Comparison of ENCODE assay signal across 8 cellular contexts in the genomic region with DNA sequence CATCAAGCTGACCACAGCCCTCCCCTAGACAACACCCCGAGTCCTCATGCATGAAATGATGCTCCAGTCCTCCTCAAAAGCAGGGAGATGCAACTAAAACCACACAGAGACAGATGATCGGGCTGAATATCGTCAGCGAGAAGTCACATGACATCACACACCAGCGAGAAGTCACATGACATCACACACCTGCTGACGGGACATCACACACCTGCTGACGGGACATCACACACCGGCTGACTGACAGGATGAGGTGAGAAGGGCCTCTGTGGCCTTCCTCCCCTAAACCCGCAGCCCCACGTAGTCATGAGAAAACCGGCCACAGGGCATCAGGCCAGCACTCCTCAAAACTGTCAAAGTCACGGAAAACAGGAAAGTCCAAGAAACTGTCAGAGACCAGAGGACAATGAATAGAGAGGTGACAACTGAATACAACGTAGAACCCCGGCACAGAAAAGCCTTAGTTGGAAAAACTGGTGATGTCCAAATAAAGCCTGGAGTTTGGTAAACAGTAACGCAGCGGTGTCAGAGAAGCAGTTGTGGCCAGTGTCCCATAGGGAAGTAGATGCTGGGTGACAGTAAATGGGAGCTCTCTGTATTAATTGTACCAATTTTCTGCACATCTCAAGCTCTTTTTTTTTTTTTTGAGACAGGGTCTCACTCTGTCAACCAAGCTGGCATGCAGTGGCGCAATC. TPM values are rescaled to one million over a fixed set of nuclear protein-coding genes. Genes with fewer than 3 reads are reported as not detected.
DNase-seq lines count a peak whose midpoint lies in the region; ATAC-seq, FAIRE-seq and TF ChIP-seq lines count a peak whose summit lies in the region.

No MANE protein-coding gene starts in this region.

- H3K9me3 ChIP-seq in CD4-positive, CD25-positive, alpha-beta regulatory T cell (ENCODE audit: control insufficient read depth in 2 of 2, low read length in 2 of 2) = no peaks in the 10 kb centered on the region
- no peaks in the 10 kb centered on the region for H3K9me3 ChIP-seq in OCI-LY7 (ENCODE audit: low read length)
- no peaks in the 10 kb centered on the region for H3K9me3 ChIP-seq in SK-N-SH

- H3K4me2 ChIP-seq in OCI-LY7 (ENCODE audit: low read length) (peak overlapping the region; percentile 28; the same call in 1 of the 2 replicates), SK-N-SH (no peak overlapping the region)

- peak; percentile 60 to 70 for ATAC-seq in CD4-positive, CD25-positive, alpha-beta regulatory T cell (ENCODE audit: low read depth in 2 of 2)
- ATAC-seq in natural killer cell = peak; percentile 62 to 79 (median 76)

- peak overlapping the region; percentile 69 to 86 (median 74) for H3K4me3 Mint-ChIP-seq in CD4-positive, CD25-positive, alpha-beta regulatory T cell
- H3K4me3 Mint-ChIP-seq in activated naive CD4-positive, alpha-beta T cell treated with anti-CD3 and anti-CD28 coated beads for 36 hours = peak overlapping the region; percentile 3
- peak overlapping the region; percentile 88 for H3K4me3 Mint-ChIP-seq in natural killer cell

- H3F3A ChIP-seq in SK-N-SH (replicated peaks; ENCODE audit: insufficient read depth) = no peaks in the 10 kb centered on the region

- BruUV-seq in OCI-LY7 (replicated peaks; lab: Mats Ljungman, UMichigan) = no TSS peak

- peaks cover 6 to 86% (median 48%) of the 10 kb centered on the region in 4 donors for H3K4me1 Mint-ChIP-seq in CD4-positive, CD25-positive, alpha-beta regulatory T cell
- peaks cover 62% of the 10 kb centered on the region for H3K4me1 Mint-ChIP-seq in activated naive CD4-positive, alpha-beta T cell treated with anti-CD3 and anti-CD28 coated beads for 36 hours (ENCODE audit: low read depth)
- H3K4me1 Mint-ChIP-seq in natural killer cell = peaks cover 81 to 88% of the 10 kb centered on the region in 2 donors

- H3K79me2 ChIP-seq in OCI-LY7 (ENCODE audit: insufficient read depth, low read depth, low read length) (no peaks in the 10 kb centered on the region), SK-N-SH (ENCODE audit: insufficient read depth) (peaks cover 74% of the 10 kb centered on the region; the same call in 1 of the 2 replicates)

- POLR2A ChIA-PET in OCI-LY7 (lab: Charles Lee) (interaction anchor here (0.6 to 1.9 kb wide), 3 partner anchors 10 to 46 kb away, joined by 3 to 8 read pairs (median 3); no protein-coding TSS in a partner anchor), SK-N-SH (lab: Yijun Ruan, JAX) (no interaction called here)

- intact Hi-C loops in OCI-LY7 (cut with micrococcal nuclease; ENCODE audit: unreplicated experiment) (no loop called here), natural killer cell (cut with micrococcal nuclease) (loop anchor here (1.0 kb wide), 2 partner anchors 10 to 12 kb away; no protein-coding TSS in a partner anchor)
- intact Hi-C loops in activated naive CD4-positive, alpha-beta T cell treated with anti-CD3 and anti-CD28 coated beads for 36 hours (cut with micrococcal nuclease) = no loop called here

- H4K20me1 ChIP-seq in OCI-LY7 (ENCODE audit: insufficient read depth, low read length) = no peaks in the 10 kb centered on the region; the same call in 1 of the 2 replicates
- peaks cover 18% of the 10 kb centered on the region; the same call in 1 of the 2 replicates for H4K20me1 ChIP-seq in SK-N-SH (ENCODE audit: insufficient read depth)

- in situ Hi-C loops in KBM-7 (cut with MboI; ENCODE audit: low pct_unique_long_range_greater_than_20kb, low sequenced_read_pairs) = no loop called here

- peak overlapping the region; percentile 97 to 100 (median 99) for H3K27ac Mint-ChIP-seq in CD4-positive, CD25-positive, alpha-beta regulatory T cell
- H3K27ac Mint-ChIP-seq in activated naive CD4-positive, alpha-beta T cell treated with anti-CD3 and anti-CD28 coated beads for 36 hours = peak overlapping the region; percentile 83
- H3K27ac Mint-ChIP-seq in natural killer cell = peak overlapping the region; percentile 97 to 98

- no peak for FAIRE-seq in RCC 7860 (lab: Jason Lieb, UNC)

- no peak for TF ChIP-seq RAD21 in SK-N-SH (IDR thresholded peaks at IDR 0.05; ENCODE audit: low read length)

- peaks cover 62% of the 10 kb centered on the region for H3K4me1 ChIP-seq in CD4-positive, CD25-positive, alpha-beta regulatory T cell (ENCODE audit: control insufficient read depth, insufficient read depth, low read length, poor library complexity, severe bottlenecking)
- peaks cover 22% of the 10 kb centered on the region for H3K4me1 ChIP-seq in OCI-LY7 (ENCODE audit: insufficient read depth, low read length, poor library complexity, severe bottlenecking)
- H3K4me1 ChIP-seq in SK-N-SH (ENCODE audit: control insufficient read depth in 1 of 2, insufficient read depth in 2 of 2, low read depth in 1 of 2, low read length in 1 of 2) = peaks cover 0 to 4% of the 10 kb centered on the region in 2 experiments; a peak in 1 of 4 replicates

- TF ChIP-seq CTCF in OCI-LY7 (conservative IDR thresholded peaks at IDR 0.05; ENCODE audit: low read length) = no peak
- TF ChIP-seq CTCF in natural killer cell (IDR thresholded peaks at IDR 0.05) = no peak
- TF ChIP-seq CTCF in SK-N-SH (IDR thresholded peaks at IDR 0.05) = no peak

- H2AFZ ChIP-seq in OCI-LY7 (ENCODE audit: low read length) (peak overlapping the region; percentile 37; the same call in 1 of the 2 replicates), SK-N-SH (ENCODE audit: low read depth) (no peak overlapping the region)

- no peaks in the 10 kb centered on the region for H3K27me3 Mint-ChIP-seq in CD4-positive, CD25-positive, alpha-beta regulatory T cell
- H3K27me3 Mint-ChIP-seq in activated naive CD4-positive, alpha-beta T cell treated with anti-CD3 and anti-CD28 coated beads for 36 hours (ENCODE audit: low read depth) = no peaks in the 10 kb centered on the region
- H3K27me3 Mint-ChIP-seq in natural killer cell (ENCODE audit: low read depth in 2 of 2) = no peaks in the 10 kb centered on the region

- peak overlapping the region; percentile 26 for H3K4me3 ChIP-seq in CD4-positive, CD25-positive, alpha-beta regulatory T cell (ENCODE audit: low read depth, low read length)
- no peak overlapping the region for H3K4me3 ChIP-seq in OCI-LY7 (ENCODE audit: low read depth, low read length, poor library complexity, severe bottlenecking)
- H3K4me3 ChIP-seq in SK-N-SH (ENCODE audit: low read depth in 2 of 2, low read length in 1 of 2) = no peak overlapping the region

- CTCF ChIA-PET in OCI-LY7 (lab: Charles Lee; ENCODE audit: unreplicated experiment) (no interaction called here), SK-N-SH (lab: Yijun Ruan, JAX) (no interaction called here)
- CTCF ChIA-PET in activated naive CD4-positive, alpha-beta T cell treated with anti-CD3 and anti-CD28 coated beads for 36 hours (lab: Charles Lee) = interaction anchor here (0.6 kb wide), 2 partner anchors 10 to 279 kb away, joined by 3 to 4 read pairs; no protein-coding TSS in a partner anchor

- no peaks in the 10 kb centered on the region for H3K9me3 Mint-ChIP-seq in CD4-positive, CD25-positive, alpha-beta regulatory T cell
- H3K9me3 Mint-ChIP-seq in activated naive CD4-positive, alpha-beta T cell treated with anti-CD3 and anti-CD28 coated beads for 36 hours = no peaks in the 10 kb centered on the region
- H3K9me3 Mint-ChIP-seq in natural killer cell = no peaks in the 10 kb centered on the region

- H3K9me2 ChIP-seq in OCI-LY7 (ENCODE audit: insufficient read depth, low read length) (no peaks in the 10 kb centered on the region), SK-N-SH (no peaks in the 10 kb centered on the region)

- peak overlapping the region; percentile 61 for H3K27ac ChIP-seq in CD4-positive, CD25-positive, alpha-beta regulatory T cell (ENCODE audit: insufficient read depth, low read length, poor library complexity, severe bottlenecking)
- H3K27ac ChIP-seq in OCI-LY7 (ENCODE audit: low read depth, low read length, poor library complexity, severe bottlenecking) = no peak overlapping the region
- no peak overlapping the region for H3K27ac ChIP-seq in SK-N-SH (ENCODE audit: low read depth in 2 of 2, low read length in 1 of 2)

- WGBS in SK-N-SH (ENCODE audit: low lambda C conversion rate) = 97% methylated on average over 13 of the region's 17 CpGs

- peaks cover 22% of the 10 kb centered on the region for H3K36me3 Mint-ChIP-seq in CD4-positive, CD25-positive, alpha-beta regulatory T cell
- peaks cover 27% of the 10 kb centered on the region for H3K36me3 Mint-ChIP-seq in activated naive CD4-positive, alpha-beta T cell treated with anti-CD3 and anti-CD28 coated beads for 36 hours (ENCODE audit: low read depth)
- H3K36me3 Mint-ChIP-seq in natural killer cell = no peaks in the 10 kb centered on the region

- H3K27me3 ChIP-seq in CD4-positive, CD25-positive, alpha-beta regulatory T cell (ENCODE audit: control insufficient read depth, insufficient read depth, low read length) = no peaks in the 10 kb centered on the region
- H3K27me3 ChIP-seq in SK-N-SH (ENCODE audit: insufficient read depth) = no peaks in the 10 kb centered on the region

- no peak overlapping the region for H3K9ac ChIP-seq in SK-N-SH

- no peak for TF ChIP-seq EP300 in SK-N-SH (IDR thresholded peaks at IDR 0.05; ENCODE audit: borderline replicate concordance in 1 of 2, low read depth in 1 of 2, low read length in 1 of 2)

- DNase-seq in CD4-positive, CD25-positive, alpha-beta regulatory T cell = peak; percentile 56 to 74 (median 59)
- no peak for DNase-seq in OCI-LY7 (ENCODE audit: low spot score)
- peak; percentile 74 for DNase-seq in activated naive CD4-positive, alpha-beta T cell treated with anti-CD3 and anti-CD28 coated beads for 36 hours
- DNase-seq in natural killer cell = peak; percentile 73
- DNase-seq in SK-N-SH = no peak
- no peak for DNase-seq in KBM-7
- no peak for DNase-seq in RCC 7860 (ENCODE audit: low spot score)
- no peak for DNase-seq in cerebellum (ENCODE audit: low spot score)

- peaks cover 17% of the 10 kb centered on the region for H3K36me3 ChIP-seq in CD4-positive, CD25-positive, alpha-beta regulatory T cell (ENCODE audit: control insufficient read depth, insufficient read depth, low read length)
- H3K36me3 ChIP-seq in OCI-LY7 (ENCODE audit: insufficient read depth, low read length) (no peaks in the 10 kb centered on the region), SK-N-SH (replicated peaks in 1 of 2; ENCODE audit: control insufficient read depth in 1 of 2, insufficient read depth in 2 of 2, low read length in 1 of 2) (no peaks in the 10 kb centered on the region)

TF ChIP-seq in SK-N-SH, 30 proteins besides CTCF, POLR2A, EP300 and RAD21 (continues in another document):
- no peak for TF ChIP-seq FOXM1 (IDR thresholded peaks at IDR 0.05; ENCODE audit: low read depth)

RNA-seq across cellular contexts. Expression of gene LITAF, which starts 14.3 kb away (rescaled TPM):
- 281 TPM for total RNA-seq in CD4-positive, CD25-positive, alpha-beta regulatory T cell
- polyA plus RNA-seq in CD4-positive, CD25-positive, alpha-beta regulatory T cell = 100 to 1,000 TPM; 628 to 696 (median 645) TPM
- total RNA-seq in OCI-LY7 (2014; rRNA removed; shearing (Covaris generic)) = 12.2 and 18.4 TPM in 2 replicates
- total RNA-seq in OCI-LY7 (2022) (34.2 and 43.2 TPM in 2 replicates), natural killer cell (100 to 1,000 TPM; 584 to 772 (median 726) TPM), cerebellum (29.1 TPM)
- 100 to 1,000 TPM; 171 to 174 TPM for total RNA-seq in activated naive CD4-positive, alpha-beta T cell treated with anti-CD3 and anti-CD28 coated beads for 36 hours
- polyA plus RNA-seq in SK-N-SH (2012; rRNA removed) = 26.6 and 45.7 TPM in 2 replicates
- polyA plus RNA-seq in SK-N-SH (2012; cell fraction: cytosol; rRNA removed) = 30.2 and 34.1 TPM in 2 replicates
- 12.8 and 22.5 TPM in 2 replicates for polyA plus RNA-seq in SK-N-SH (2012; cell fraction: nucleus; rRNA removed)

Comparison
In these comparisons a context has a peak if more than half of its experiments do, and no peak if none do; other contexts are left out.
1. DNase-seq: peak in CD4-positive, CD25-positive, alpha-beta regulatory T cell (3 of 3), activated naive CD4-positive, alpha-beta T cell treated with anti-CD3 and anti-CD28 coated beads for 36 hours (single experiment) and natural killer cell (single experiment); none in OCI-LY7 (single experiment), SK-N-SH (single experiment), KBM-7 (single experiment), RCC 7860 (single experiment) and cerebellum (single experiment).
2. H3K4me3 Mint-ChIP-seq: peak in every context shown above with its lines; median percentile 88 in natural killer cell; 74 in CD4-positive, CD25-positive, alpha-beta regulatory T cell; 3 in activated naive CD4-positive, alpha-beta T cell treated with anti-CD3 and anti-CD28 coated beads for 36 hours.
3. Peak in every context shown above with its lines, with median percentiles within 50 percentile points of each other: H3K27ac Mint-ChIP-seq.